In the genomic region with DNA sequence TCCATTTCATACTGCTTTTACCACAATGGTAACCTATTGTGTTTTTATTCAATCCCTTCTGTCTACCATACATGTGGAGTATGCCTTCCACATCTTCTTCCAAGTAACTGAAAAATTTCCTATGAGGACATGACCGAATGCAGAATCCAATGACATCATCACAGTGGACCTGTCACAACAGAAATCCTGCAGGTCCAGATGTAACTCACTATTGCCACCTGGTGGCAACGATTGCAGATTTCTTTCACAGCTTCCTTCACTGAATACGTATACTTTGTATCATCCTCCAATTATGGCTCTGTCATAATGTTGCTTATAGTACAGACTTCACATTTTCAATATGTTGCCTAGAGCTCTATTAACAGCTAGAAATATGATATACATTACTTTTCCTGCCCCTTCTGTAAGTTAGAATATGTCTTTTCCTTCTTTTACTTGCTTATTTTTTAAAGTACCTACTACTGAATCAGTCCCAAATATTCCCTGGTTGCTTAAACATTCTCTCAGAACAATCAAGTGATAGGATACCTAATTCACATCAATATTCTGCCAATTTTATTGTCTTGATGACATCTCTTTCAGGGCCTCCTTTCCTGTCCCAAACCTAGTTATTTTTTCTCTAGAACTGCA, we compare ENCODE assay signal across 8 cellular contexts. TPM values are rescaled to one million over a fixed set of nuclear protein-coding genes. Genes with fewer than 3 reads are reported as not detected.
DNase-seq lines count a peak whose midpoint lies in the region; ATAC-seq and FAIRE-seq lines count a peak whose summit lies in the region.

No MANE protein-coding gene starts in this region.

- H3K9me3 Mint-ChIP-seq in stimulated activated effector memory CD8-positive, alpha-beta T cell treated with anti-CD3 and anti-CD28 coated beads, Interleukin-12 subunit alpha, Interleukin-12 subunit beta, amount 100 ng/mL, for 72 hours: peaks cover 17% of the 10 kb centered on the region

- H3K4me1 Mint-ChIP-seq in stimulated activated effector memory CD8-positive, alpha-beta T cell treated with anti-CD3 and anti-CD28 coated beads, Interleukin-12 subunit alpha, Interleukin-12 subunit beta, amount 100 ng/mL, for 72 hours: no peaks in the 10 kb centered on the region

- DNase-seq in AG08395 (ENCODE audit: low spot score): peak; percentile 77
- peak; percentile 92 for DNase-seq in NAMALWA (ENCODE audit: low spot score)
- peak; percentile 79 for DNase-seq in SK-N-DZ (ENCODE audit: low spot score)
- DNase-seq in left lobe of liver (ENCODE audit: low spot score): peak; percentile 72
- peak in 1 of 2 donors; percentile 54 for DNase-seq in stimulated activated effector memory CD8-positive, alpha-beta T cell treated with anti-CD3 and anti-CD28 coated beads, Interleukin-12 subunit alpha, Interleukin-12 subunit beta, amount 100 ng/mL, for 72 hours (ENCODE audit: low spot score in 2 of 2)

- H3K4me3 Mint-ChIP-seq in stimulated activated effector memory CD8-positive, alpha-beta T cell treated with anti-CD3 and anti-CD28 coated beads, Interleukin-12 subunit alpha, Interleukin-12 subunit beta, amount 100 ng/mL, for 72 hours: no peak overlapping the region

- H3K27ac Mint-ChIP-seq in stimulated activated effector memory CD8-positive, alpha-beta T cell treated with anti-CD3 and anti-CD28 coated beads, Interleukin-12 subunit alpha, Interleukin-12 subunit beta, amount 100 ng/mL, for 72 hours: no peak overlapping the region

- peak; percentile 5 for FAIRE-seq in colon (lab: Jason Lieb, UNC)

- ATAC-seq in GM18498 (IDR thresholded peaks at IDR 0.05; ENCODE audit: unreplicated experiment): peak; percentile 98
- peak; percentile 99 for ATAC-seq in HG02759 (IDR thresholded peaks at IDR 0.05; ENCODE audit: unreplicated experiment)
- ATAC-seq in left lobe of liver: peak; percentile 99
- peak; percentile 53 for ATAC-seq in stimulated activated effector memory CD8-positive, alpha-beta T cell treated with anti-CD3 and anti-CD28 coated beads, Interleukin-12 subunit alpha, Interleukin-12 subunit beta, amount 100 ng/mL, for 72 hours

- H3K36me3 Mint-ChIP-seq in stimulated activated effector memory CD8-positive, alpha-beta T cell treated with anti-CD3 and anti-CD28 coated beads, Interleukin-12 subunit alpha, Interleukin-12 subunit beta, amount 100 ng/mL, for 72 hours: no peaks in the 10 kb centered on the region

RNA-seq across cellular contexts. Expression of a gene that starts 45.4 kb away (rescaled TPM):
- polyA plus RNA-seq in SK-N-DZ (2014; cell fraction: cytosol; rRNA removed): not detected in 2 replicates
- not detected in 2 replicates for polyA plus RNA-seq in SK-N-DZ (2014; cell fraction: nucleus; rRNA removed)
- 0.13 TPM for total RNA-seq in left lobe of liver
